Comparison of ENCODE assay signal across 2 cellular contexts in genomic region chr12:130054803-130055202, GRCh38.
TF ChIP-seq lines count a peak whose summit lies in the region.

No MANE protein-coding gene starts in this region.

TF ChIP-seq in IMR-90, 13 proteins besides CTCF, POLR2A, EP300 and RAD21 (continued from another document):
- TF ChIP-seq MAZ (IDR thresholded peaks at IDR 0.05; ENCODE audit: borderline replicate concordance, low read depth, low read length), result no peak
- no peak for TF ChIP-seq ELK1 (IDR thresholded peaks at IDR 0.05; ENCODE audit: borderline replicate concordance, low read depth, low read length)
- no peak for TF ChIP-seq SMC3 (IDR thresholded peaks at IDR 0.05; ENCODE audit: low read depth, low read length)
- TF ChIP-seq CHD1 (IDR thresholded peaks at IDR 0.05; ENCODE audit: low read depth, low read length), result no peak
- TF ChIP-seq MAFK (IDR thresholded peaks at IDR 0.05; ENCODE audit: low read depth, low read length), result no peak
- TF ChIP-seq RFX5 (IDR thresholded peaks at IDR 0.05; ENCODE audit: low read depth, low read length), result no peak
- TF ChIP-seq CEBPB (IDR thresholded peaks at IDR 0.05; ENCODE audit: low read depth, low read length), result no peak
- TF ChIP-seq MXI1 (IDR thresholded peaks at IDR 0.05; ENCODE audit: borderline replicate concordance, low read depth, low read length), result no peak
- TF ChIP-seq USF2 (IDR thresholded peaks at IDR 0.05; ENCODE audit: low read depth, low read length), result no peak
- TF ChIP-seq NFE2L2 (IDR thresholded peaks at IDR 0.05; ENCODE audit: low read depth, low read length), result no peak
- TF ChIP-seq BHLHE40 (IDR thresholded peaks at IDR 0.05; ENCODE audit: low read depth, low read length), result no peak

TF ChIP-seq in K562, 482 proteins besides CTCF, POLR2A, EP300 and RAD21 (continued from another document):
- TF ChIP-seq ZNF740 (CRISPR knock-in tag; IDR thresholded peaks at IDR 0.05) (no peak), ZNF740 (tag; IDR thresholded peaks at IDR 0.05) (no peak), CBX1 (IDR thresholded peaks at IDR 0.05; ENCODE audit: low read depth) (no peak), ZC3H11A (IDR thresholded peaks at IDR 0.05; ENCODE audit: low read depth, low read length) (no peak)
TF ChIP-seq in K562: peak in this region for 0.
